ENCODE assay signal across 13 cellular contexts in genomic region chr13:28449826-28450773, GRCh38. TPM values are rescaled to one million over a fixed set of nuclear protein-coding genes. Genes with fewer than 3 reads are reported as not detected.
DNase-seq lines count a peak whose midpoint lies in the region; FAIRE-seq and TF ChIP-seq lines count a peak whose summit lies in the region.
"Had no signal": no experiment of that assay in that cellular context is flagged by ENCODE, and none has a peak within 500 bp of the region (broad histone marks: within the 10 kb centered on the region; RNA-seq: fewer than 3 reads in every experiment).

No MANE protein-coding gene starts in this region.

- peaks cover 40% of the 10 kb centered on the region for H3K4me1 Mint-ChIP-seq in HFFc6 (ENCODE audit: low read depth)
- H3K4me1 Mint-ChIP-seq in osteocyte (ENCODE audit: unreplicated experiment): peaks cover 32% of the 10 kb centered on the region
- H3K4me1 Mint-ChIP-seq in activated naive CD4-positive, alpha-beta T cell treated with anti-CD3 and anti-CD28 coated beads for 36 hours (ENCODE audit: low read depth): no peaks in the 10 kb centered on the region

- no peak for DNase-seq in GM18507 (ENCODE audit: extremely low spot score, insufficient read length, low read depth)
- peak; percentile 58 for DNase-seq in HFFc6
- DNase-seq in amniotic epithelial cell (ENCODE audit: low read depth): peak; percentile 71
- no peak for DNase-seq in osteocyte (ENCODE audit: extremely low spot score, unreplicated experiment)
- DNase-seq in NCI-H524 (lab: John Stamatoyannopoulos, UW): no peak
- no peak for DNase-seq in stimulated activated CD4-positive, alpha-beta T cell treated with anti-CD3 and anti-CD28 coated beads, Interleukin-4, amount 100 ng/mL, for 24 hours
- DNase-seq in activated naive CD4-positive, alpha-beta T cell treated with anti-CD3 and anti-CD28 coated beads for 36 hours: no peak
- no peak for DNase-seq in MV-4-11 (lab: John Stamatoyannopoulos, UW)
- DNase-seq: activated CD4-positive, alpha-beta T cell treated with anti-CD3 and anti-CD28 coated beads, Interleukin-2, amount 50 U/mL, for 4 hours; CD8-positive, alpha-beta T cell; esophagus squamous epithelium; NCI-H187 had no signal

- TF ChIP-seq CTCF in HFFc6 (IDR thresholded peaks at IDR 0.05) (no peak), osteocyte (IDR thresholded peaks at IDR 0.05) (no peak)

- H3K4me3 Mint-ChIP-seq in HFFc6: peak overlapping the region; percentile 28
- no peak overlapping the region for H3K4me3 Mint-ChIP-seq in osteocyte (ENCODE audit: unreplicated experiment)
- H3K4me3 Mint-ChIP-seq in activated naive CD4-positive, alpha-beta T cell treated with anti-CD3 and anti-CD28 coated beads for 36 hours: no peak overlapping the region
- H3K4me3 Mint-ChIP-seq: CD8-positive, alpha-beta T cell had no signal

- H3K27ac Mint-ChIP-seq in HFFc6: peak overlapping the region; percentile 79
- peak overlapping the region; percentile 66 for H3K27ac Mint-ChIP-seq in osteocyte (ENCODE audit: unreplicated experiment)
- H3K27ac Mint-ChIP-seq in activated naive CD4-positive, alpha-beta T cell treated with anti-CD3 and anti-CD28 coated beads for 36 hours: no peak overlapping the region
- H3K27ac Mint-ChIP-seq: CD8-positive, alpha-beta T cell had no signal

- H3K9me3 Mint-ChIP-seq in HFFc6: peaks cover 14% of the 10 kb centered on the region
- no peaks in the 10 kb centered on the region for H3K9me3 Mint-ChIP-seq in osteocyte (ENCODE audit: unreplicated experiment)
- peaks cover 9% of the 10 kb centered on the region for H3K9me3 Mint-ChIP-seq in activated naive CD4-positive, alpha-beta T cell treated with anti-CD3 and anti-CD28 coated beads for 36 hours

- H3K27me3 Mint-ChIP-seq in HFFc6 (ENCODE audit: insufficient read depth): peaks cover 3% of the 10 kb centered on the region; the same call in 1 of the 2 replicates
- no peaks in the 10 kb centered on the region for H3K27me3 Mint-ChIP-seq in osteocyte (ENCODE audit: unreplicated experiment)
- H3K27me3 Mint-ChIP-seq in activated naive CD4-positive, alpha-beta T cell treated with anti-CD3 and anti-CD28 coated beads for 36 hours (ENCODE audit: low read depth): peaks cover 4% of the 10 kb centered on the region

- intact Hi-C loops in activated naive CD4-positive, alpha-beta T cell treated with anti-CD3 and anti-CD28 coated beads for 36 hours (cut with micrococcal nuclease): no loop called here

- peaks cover 56% of the 10 kb centered on the region for H3K36me3 Mint-ChIP-seq in HFFc6 (ENCODE audit: low read depth)
- no peaks in the 10 kb centered on the region for H3K36me3 Mint-ChIP-seq in osteocyte (ENCODE audit: unreplicated experiment)
- H3K36me3 Mint-ChIP-seq in activated naive CD4-positive, alpha-beta T cell treated with anti-CD3 and anti-CD28 coated beads for 36 hours (ENCODE audit: low read depth): peaks cover 32% of the 10 kb centered on the region

- FAIRE-seq in GM18507 (lab: Jason Lieb, UNC): peak; percentile 54
- FAIRE-seq: keratinocyte had no signal

- CTCF ChIA-PET in activated naive CD4-positive, alpha-beta T cell treated with anti-CD3 and anti-CD28 coated beads for 36 hours (lab: Charles Lee): no interaction called here

RNA-seq across cellular contexts. Expression of gene FLT1, which starts 44.8 kb away (rescaled TPM):
- total RNA-seq in HFFc6 (2021; fragmentation: NEBNext Ultra II Directional; extraction: Animal tissue kit (Norgen Biotek cat#: 25700)): 100 to 1,000 TPM in 2 of 6 experiments, 10 to 100 TPM in 4; 80.5 to 118 (median 91.0) TPM
- total RNA-seq in osteocyte: 3.4 and 3.8 TPM in 2 replicates
- total RNA-seq in activated naive CD4-positive, alpha-beta T cell treated with anti-CD3 and anti-CD28 coated beads for 36 hours: 10 to 100 TPM; 21.8 to 21.9 TPM

Comparison
In these comparisons a context has a peak if more than half of its experiments do, and no peak if none do; other contexts are left out.
1. DNase-seq: peak in HFFc6 (single experiment) and amniotic epithelial cell (single experiment); none in GM18507 (single experiment), osteocyte (single experiment), NCI-H524 (0 of 2), stimulated activated CD4-positive, alpha-beta T cell treated with anti-CD3 and anti-CD28 coated beads, Interleukin-4, amount 100 ng/mL, for 24 hours (single experiment), activated naive CD4-positive, alpha-beta T cell treated with anti-CD3 and anti-CD28 coated beads for 36 hours (single experiment) and MV-4-11 (single experiment).